ENCODE assay signal across 20 cellular contexts in the genomic region with DNA sequence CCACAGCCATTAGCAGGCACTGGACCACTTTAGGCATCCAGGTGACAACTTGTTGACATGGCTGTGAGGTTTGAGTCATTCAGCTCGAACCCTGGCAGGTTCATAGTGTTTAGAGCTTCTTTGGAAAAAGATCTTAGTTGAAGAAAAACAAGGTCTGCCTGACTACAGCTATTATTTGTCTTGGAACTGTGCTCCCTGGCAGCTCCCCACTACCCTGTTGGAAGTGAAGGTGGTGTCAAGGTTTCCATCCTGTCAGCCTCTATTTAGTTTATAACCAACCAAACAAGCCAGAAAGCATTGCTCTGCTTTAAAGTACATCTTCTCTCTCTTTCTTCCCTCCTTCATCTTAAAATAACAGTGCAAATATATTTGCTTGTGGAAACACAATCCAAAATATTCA. TPM values are rescaled to one million over a fixed set of nuclear protein-coding genes. Genes with fewer than 3 reads are reported as not detected.
A peak's percentile ranks its signal among the peaks of the same experiment; 100 is the strongest.
DNase-seq lines count a peak whose midpoint lies in the region; ATAC-seq lines count a peak whose summit lies in the region.
"Had no signal": no experiment of that assay in that cellular context is flagged by ENCODE, and none has a peak within 500 bp of the region (broad histone marks: within the 10 kb centered on the region; RNA-seq: fewer than 3 reads in every experiment).

No MANE protein-coding gene starts in this region.

- H3K4me1 ChIP-seq in right cardiac atrium (ENCODE audit: control insufficient read depth, insufficient read depth, low read length): no peaks in the 10 kb centered on the region

- ATAC-seq in right cardiac atrium (peak; percentile 40 to 92), Right ventricle myocardium inferior (no peak), left lobe of liver (peak; percentile 95), GM21528 (IDR thresholded peaks at IDR 0.05; ENCODE audit: low FRiP score, unreplicated experiment) (no peak), HG03521 (IDR thresholded peaks at IDR 0.05; ENCODE audit: unreplicated experiment) (no peak)
- ATAC-seq: naive thymus-derived CD8-positive, alpha-beta T cell; stimulated activated memory B cell treated with anti-CD40 and anti-IgM and Interleukin-4, amounts not matched to agents 10 μg/mL and 1 μg/mL and 100 μg/mL, for 72 hours had no signal

- 29% methylated on average over 1 of the region's 1 CpG for WGBS in right cardiac atrium

- no peaks in the 10 kb centered on the region for H3K9me3 ChIP-seq in right cardiac atrium (ENCODE audit: control insufficient read depth, low read length)
- H3K9me3 ChIP-seq: esophagus squamous epithelium, thoracic aorta had no signal

- DNase-seq in right cardiac atrium: no peak
- DNase-seq in Right ventricle myocardium inferior (ENCODE audit: missing footprints): no peak
- peak; percentile 77 for DNase-seq in astrocyte of the hippocampus (ENCODE audit: low read depth, low spot score)
- DNase-seq in left lobe of liver (ENCODE audit: low spot score): peak; percentile 81
- no peak for DNase-seq in NCI-H774 (lab: John Stamatoyannopoulos, UW)
- no peak for DNase-seq in glomerular visceral epithelial cell (ENCODE audit: extremely low spot score)
- DNase-seq: activated CD4-positive, alpha-beta T cell treated with anti-CD3 and anti-CD28 coated beads for 48 hours; activated naive CD4-positive, alpha-beta T cell treated with anti-CD3 and anti-CD28 coated beads, Interleukin-2, amount 50 U/mL, for 16 hours; esophagus squamous epithelium; GF-D8; GOT3; mammary epithelial cell; naive thymus-derived CD8-positive, alpha-beta T cell; NCI-H146; NCI-H2171; NCI-H69 had no signal

- intact Hi-C loops in right cardiac atrium (cut with DNase I): no loop called here
- intact Hi-C loops in Right ventricle myocardium inferior (cut with DNase I): no loop called here

- H3K27ac ChIP-seq in right cardiac atrium (ENCODE audit: low read length): no peak overlapping the region
- H3K27ac ChIP-seq: esophagus squamous epithelium had no signal

- no peak overlapping the region for H3K4me3 ChIP-seq in right cardiac atrium (ENCODE audit: low read length)
- H3K4me3 ChIP-seq: esophagus squamous epithelium, thoracic aorta had no signal

- no peaks in the 10 kb centered on the region for H3K27me3 ChIP-seq in right cardiac atrium (ENCODE audit: control insufficient read depth, insufficient read depth)
- H3K27me3 ChIP-seq: esophagus squamous epithelium had no signal

RNA-seq across cellular contexts. Expression of a gene that starts 56.8 kb away (rescaled TPM):
- total RNA-seq in right cardiac atrium: 10 to 100 TPM; 58.2 to 71.5 (median 71.1) TPM
- polyA plus RNA-seq in right cardiac atrium: 20.9 TPM
- total RNA-seq in Right ventricle myocardium inferior: 118 TPM
- total RNA-seq in left lobe of liver: 25.6 TPM

Comparison
In these comparisons a context has a peak if more than half of its experiments do, and no peak if none do; other contexts are left out.
1. ATAC-seq: peak in right cardiac atrium (2 of 2) and left lobe of liver (single experiment); none in Right ventricle myocardium inferior (single experiment), GM21528 (single experiment) and HG03521 (single experiment).
2. DNase-seq: peak in astrocyte of the hippocampus (single experiment) and left lobe of liver (single experiment); none in right cardiac atrium (0 of 3), Right ventricle myocardium inferior (single experiment), NCI-H774 (single experiment) and glomerular visceral epithelial cell (single experiment).